In the genomic region with DNA sequence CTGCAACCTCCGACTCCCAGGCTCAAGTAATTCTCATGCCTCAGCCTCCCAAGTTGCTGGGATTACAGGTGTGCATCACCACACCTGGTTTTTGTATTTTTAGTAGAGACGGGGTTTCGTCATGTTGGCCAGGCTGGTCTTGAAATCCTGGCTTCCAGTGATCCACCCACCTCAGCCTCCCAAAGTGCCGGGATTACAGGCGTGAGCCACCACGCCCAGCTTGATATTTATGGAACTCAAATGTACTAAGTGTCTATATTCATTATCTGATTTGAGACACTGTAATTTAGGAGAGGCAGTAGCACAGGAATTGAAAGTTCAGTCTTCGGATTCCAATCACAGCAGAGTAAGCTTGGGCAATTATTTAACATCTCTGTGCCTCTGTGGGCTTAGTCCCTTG, we compare ENCODE assay signal across 1 cellular context. TPM values are rescaled to one million over a fixed set of nuclear protein-coding genes. Genes with fewer than 3 reads are reported as not detected.
"Had no signal": no experiment of that assay in that cellular context is flagged by ENCODE, and none has a peak within 500 bp of the region (broad histone marks: within the 10 kb centered on the region; RNA-seq: fewer than 3 reads in every experiment).

No MANE protein-coding gene starts in this region.

RNA-seq across cellular contexts. Expression of a gene that starts 24.0 kb away (rescaled TPM):
- polyA plus RNA-seq: neural cell had no signal
